In the genomic region with DNA sequence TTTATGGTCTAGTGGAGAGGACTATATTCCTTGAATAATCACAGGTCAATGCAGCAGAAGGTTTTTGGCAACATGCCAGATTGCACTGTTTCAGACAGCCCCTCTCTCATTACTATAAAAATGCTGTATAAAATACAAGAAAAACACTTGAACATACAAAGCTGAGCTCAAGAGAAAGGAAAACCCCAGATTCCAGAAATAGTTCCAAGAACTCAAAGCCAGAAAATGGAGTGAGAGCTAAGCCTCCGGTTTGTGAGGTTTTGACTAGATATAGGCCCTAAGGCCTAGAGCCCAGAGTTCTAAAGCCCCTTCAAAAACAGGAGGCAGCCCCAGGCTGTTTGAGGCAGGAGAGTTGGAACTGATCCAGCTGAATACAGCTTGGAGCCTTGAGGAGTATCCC, we compare ENCODE assay signal across 15 cellular contexts. TPM values are rescaled to one million over a fixed set of nuclear protein-coding genes. Genes with fewer than 3 reads are reported as not detected.
A peak's percentile ranks its signal among the peaks of the same experiment; 100 is the strongest.
DNase-seq lines count a peak whose midpoint lies in the region; TF ChIP-seq lines count a peak whose summit lies in the region.
"Had no signal": no experiment of that assay in that cellular context is flagged by ENCODE, and none has a peak within 500 bp of the region (broad histone marks: within the 10 kb centered on the region; RNA-seq: fewer than 3 reads in every experiment).

No MANE protein-coding gene starts in this region.

- CTCF ChIA-PET in Caco-2 (lab: Charles Lee), result interaction anchor here (1.2 kb wide), 1 partner anchor 28 kb away, joined by 3 read pairs; no protein-coding TSS in a partner anchor

- H3K27me3 Mint-ChIP-seq in activated T-helper 2 cell treated with anti-CD3 and anti-CD28 coated beads, Interferon-gamma antibody, Interleukin-2, Interleukin-4, amounts not matched to agents 10 μg/mL and 5 μg/mL and 100 μg/mL, durations not matched to agents 14 hours and 24 hours and 36 hours (ENCODE audit: low read depth), result no peaks in the 10 kb centered on the region
- no peaks in the 10 kb centered on the region for H3K27me3 Mint-ChIP-seq in Caco-2 (ENCODE audit: insufficient read depth, unreplicated experiment)

- no peak overlapping the region for H3K27ac Mint-ChIP-seq in activated T-helper 2 cell treated with anti-CD3 and anti-CD28 coated beads, Interferon-gamma antibody, Interleukin-2, Interleukin-4, amounts not matched to agents 10 μg/mL and 5 μg/mL and 100 μg/mL, durations not matched to agents 14 hours and 24 hours and 36 hours
- H3K27ac Mint-ChIP-seq in Caco-2 (ENCODE audit: unreplicated experiment), result no peak overlapping the region

- H3K4me1 Mint-ChIP-seq in activated T-helper 2 cell treated with anti-CD3 and anti-CD28 coated beads, Interferon-gamma antibody, Interleukin-2, Interleukin-4, amounts not matched to agents 10 μg/mL and 5 μg/mL and 100 μg/mL, durations not matched to agents 14 hours and 24 hours and 36 hours (ENCODE audit: low read depth), result peaks cover 4% of the 10 kb centered on the region
- peaks cover 11% of the 10 kb centered on the region for H3K4me1 Mint-ChIP-seq in Caco-2 (ENCODE audit: low read depth, unreplicated experiment)

- DNase-seq in NCI-H82 (lab: John Stamatoyannopoulos, UW) (peak; percentile 13), NCI-H82 treated with DMSO at 0.1 percent for 48 hours (lab: John Stamatoyannopoulos, UW; ENCODE audit: unreplicated experiment) (no peak), amniotic stem cell (lab: John Stamatoyannopoulos, UW) (peak; percentile 7), left kidney (ENCODE audit: low read depth, low spot score) (peak; percentile 65), thyroid gland (peak in 1 of 2 donors; percentile 18), Caco-2 (no peak)
- no peak for DNase-seq in activated T-helper 2 cell treated with anti-CD3 and anti-CD28 coated beads, Interferon-gamma antibody, Interleukin-2, Interleukin-4, amounts not matched to agents 10 μg/mL and 5 μg/mL and 100 μg/mL, durations not matched to agents 14 hours and 24 hours and 36 hours (ENCODE audit: low spot score)
- no peak for DNase-seq in effector CD8-positive, alpha-beta T cell (lab: John Stamatoyannopoulos, UW)
- DNase-seq: hippocampal formation, Kasumi-1, lower lobe of right lung, NCI-H524, posterior cingulate gyrus, SHP77 treated with DMSO at 0.1 percent for 48 hours, testis had no signal

- no peaks in the 10 kb centered on the region for H3K36me3 ChIP-seq in thyroid gland
- no peaks in the 10 kb centered on the region for H3K36me3 ChIP-seq in Caco-2 (ENCODE audit: control insufficient read depth, insufficient read depth, low read length)
- H3K36me3 ChIP-seq: lower lobe of right lung had no signal

- no peaks in the 10 kb centered on the region for H3K9me3 Mint-ChIP-seq in activated T-helper 2 cell treated with anti-CD3 and anti-CD28 coated beads, Interferon-gamma antibody, Interleukin-2, Interleukin-4, amounts not matched to agents 10 μg/mL and 5 μg/mL and 100 μg/mL, durations not matched to agents 14 hours and 24 hours and 36 hours
- H3K9me3 Mint-ChIP-seq in Caco-2 (ENCODE audit: unreplicated experiment), result no peaks in the 10 kb centered on the region

- TF ChIP-seq CTCF in thyroid gland (IDR thresholded peaks at IDR 0.05) (no peak), Caco-2 (IDR thresholded peaks at IDR 0.05; ENCODE audit: insufficient read depth in 1 of 2, low read depth in 1 of 2, low read length in 1 of 2, severe bottlenecking in 1 of 2, unreplicated experiment in 1 of 2) (no peak)

- no peaks in the 10 kb centered on the region for H3K9me3 ChIP-seq in thyroid gland
- no peaks in the 10 kb centered on the region for H3K9me3 ChIP-seq in Caco-2
- H3K9me3 ChIP-seq: lower lobe of right lung, testis had no signal

- BruUV-seq in Caco-2 (replicated peaks; lab: Mats Ljungman, UMichigan), result no TSS peak

- H3K4me1 ChIP-seq in thyroid gland (peaks cover 6 to 23% of the 10 kb centered on the region in 2 donors), Caco-2 (peaks cover 6% of the 10 kb centered on the region; the same call in 1 of the 2 replicates)
- H3K4me1 ChIP-seq: testis had no signal

- no peak for TF ChIP-seq POLR2A in thyroid gland (IDR thresholded peaks at IDR 0.05)

- intact Hi-C loops in thyroid gland (cut with DNase I) (no loop called here), Caco-2 (cut with micrococcal nuclease; ENCODE audit: unreplicated experiment) (no loop called here)
- intact Hi-C loops in activated T-helper 2 cell treated with anti-CD3 and anti-CD28 coated beads, Interferon-gamma antibody, Interleukin-2, Interleukin-4, amounts not matched to agents 10 μg/mL and 5 μg/mL and 100 μg/mL, durations not matched to agents 14 hours and 24 hours and 36 hours (cut with micrococcal nuclease), result no loop called here

- 18 to 38% methylated on average over 1 of the region's 1 CpG for WGBS in thyroid gland, 2 donors

- no peaks in the 10 kb centered on the region for H3K36me3 Mint-ChIP-seq in activated T-helper 2 cell treated with anti-CD3 and anti-CD28 coated beads, Interferon-gamma antibody, Interleukin-2, Interleukin-4, amounts not matched to agents 10 μg/mL and 5 μg/mL and 100 μg/mL, durations not matched to agents 14 hours and 24 hours and 36 hours (ENCODE audit: low read depth)
- H3K36me3 Mint-ChIP-seq in Caco-2 (ENCODE audit: insufficient read depth, unreplicated experiment), result no peaks in the 10 kb centered on the region

- H3K27me3 ChIP-seq in thyroid gland, result no peaks in the 10 kb centered on the region
- H3K27me3 ChIP-seq in Caco-2 (replicated peaks; ENCODE audit: control insufficient read depth, insufficient read depth, low read length), result no peaks in the 10 kb centered on the region
- H3K27me3 ChIP-seq: testis had no signal

- no peak overlapping the region for H3K4me3 Mint-ChIP-seq in activated T-helper 2 cell treated with anti-CD3 and anti-CD28 coated beads, Interferon-gamma antibody, Interleukin-2, Interleukin-4, amounts not matched to agents 10 μg/mL and 5 μg/mL and 100 μg/mL, durations not matched to agents 14 hours and 24 hours and 36 hours (ENCODE audit: low read depth)
- no peak overlapping the region for H3K4me3 Mint-ChIP-seq in Caco-2 (ENCODE audit: unreplicated experiment)

- POLR2A ChIA-PET in Caco-2 (lab: Charles Lee), result no interaction called here

- H3K4me3 ChIP-seq in thyroid gland (replicated peaks in 1 of 3) (no peak overlapping the region), Caco-2 (ENCODE audit: low read depth, low read length) (no peak overlapping the region)
- H3K4me3 ChIP-seq: lower lobe of right lung, testis had no signal

- H3K27ac ChIP-seq in thyroid gland, result peak overlapping the region in 2 of 3 donors; percentile 25 to 76
- H3K27ac ChIP-seq: lower lobe of right lung, testis had no signal

RNA-seq across cellular contexts. Expression of a gene that starts 29.3 kb away (rescaled TPM):
- total RNA-seq in thyroid gland, result 10 to 100 TPM; 48.1 to 90.4 (median 64.8) TPM
- 133 and 134 TPM in 2 replicates for total RNA-seq in activated T-helper 2 cell treated with anti-CD3 and anti-CD28 coated beads, Interferon-gamma antibody, Interleukin-2, Interleukin-4, amounts not matched to agents 10 μg/mL and 5 μg/mL and 100 μg/mL, durations not matched to agents 14 hours and 24 hours and 36 hours
- total RNA-seq in Caco-2 (2022), result 170 and 181 TPM in 2 replicates

Comparison
In these comparisons a context has a peak if more than half of its experiments do, and no peak if none do; other contexts are left out.
1. DNase-seq: peak in NCI-H82 (single experiment), amniotic stem cell (single experiment) and left kidney (single experiment); none in NCI-H82 treated with DMSO at 0.1 percent for 48 hours (single experiment), activated T-helper 2 cell treated with anti-CD3 and anti-CD28 coated beads, Interferon-gamma antibody, Interleukin-2, Interleukin-4, amounts not matched to agents 10 μg/mL and 5 μg/mL and 100 μg/mL, durations not matched to agents 14 hours and 24 hours and 36 hours (single experiment), effector CD8-positive, alpha-beta T cell (single experiment) and Caco-2 (0 of 2).